In the genomic region with DNA sequence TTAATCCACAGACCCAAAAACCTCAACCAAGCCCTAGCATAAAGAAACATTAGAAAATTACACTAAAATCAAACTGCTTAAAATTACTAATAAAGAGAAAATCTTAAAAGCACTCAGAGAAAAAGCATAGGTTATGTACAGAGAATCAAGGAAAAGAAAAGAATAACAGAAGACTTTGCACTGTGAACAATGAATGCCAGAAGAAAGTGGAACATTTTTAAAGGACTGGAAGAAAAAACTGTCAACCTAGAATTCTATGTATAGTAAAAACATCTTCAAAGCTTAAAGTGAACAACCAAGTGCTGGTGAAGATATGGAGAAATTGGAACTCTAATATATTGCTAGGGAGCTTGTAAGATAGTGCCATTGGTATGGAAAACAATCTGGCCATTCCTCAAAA, we compare ENCODE assay signal across 23 cellular contexts.
A peak's percentile ranks its signal among the peaks of the same experiment; 100 is the strongest.
DNase-seq lines count a peak whose midpoint lies in the region; ATAC-seq, FAIRE-seq and TF ChIP-seq lines count a peak whose summit lies in the region.
"Had no signal": no experiment of that assay in that cellular context is flagged by ENCODE, and none has a peak within 500 bp of the region (broad histone marks: within the 10 kb centered on the region; RNA-seq: fewer than 3 reads in every experiment).

No MANE protein-coding gene starts in this region.

- peaks cover 16% of the 10 kb centered on the region for H3K36me3 Mint-ChIP-seq in WTC11
- H3K36me3 Mint-ChIP-seq: CD8-positive, alpha-beta T cell had no signal

- H3K27me3 ChIP-seq in HCT116 (ENCODE audit: insufficient read depth, low read length) = no peaks in the 10 kb centered on the region; the same call in 1 of the 2 replicates
- peaks cover 0 to 3% of the 10 kb centered on the region in 2 experiments; a peak in 1 of 5 replicates for H3K27me3 ChIP-seq in K562 (ENCODE audit: control insufficient read depth in 2 of 2, insufficient read depth in 2 of 2, low read length in 2 of 2)
- H3K27me3 ChIP-seq in GM23248 (replicated peaks; ENCODE audit: insufficient read depth) = peaks cover 12% of the 10 kb centered on the region

- peaks cover 41% of the 10 kb centered on the region for H3K9me3 Mint-ChIP-seq in WTC11

- no peaks in the 10 kb centered on the region for H3F3A ChIP-seq in GM23248 (ENCODE audit: insufficient read depth)

- H3K4me2 ChIP-seq in HCT116 (ENCODE audit: low read length) (no peak overlapping the region), K562 (ENCODE audit: insufficient read depth, low read length) (no peak overlapping the region), GM23248 (ENCODE audit: unreplicated experiment) (no peak overlapping the region)
- H3K4me2 ChIP-seq: A549; BLaER1 treated with 17β-estradiol and CSF1 and Interleukin-3, amounts not matched to agents 10 nM and 100 nM had no signal

- RAD21 ChIA-PET in HCT116 (lab: Charles Lee; ENCODE audit: low non-redundant PET in 1 of 2, low total read pairs in 2 of 2, uncharacterized antibody in 2 of 2, unreplicated experiment in 2 of 2) = no interaction called here

- H3K9ac ChIP-seq in HCT116 (ENCODE audit: low read length) (no peak overlapping the region), K562 (ENCODE audit: insufficient read depth in 1 of 2, low read depth in 2 of 2, low read length in 2 of 2) (no peak overlapping the region), GM23248 (no peak overlapping the region)
- H3K9ac ChIP-seq: BLaER1 treated with 17β-estradiol and CSF1 and Interleukin-3, amounts not matched to agents 10 nM and 100 nM had no signal

- H3K4me1 ChIP-seq in HCT116 (ENCODE audit: control insufficient read depth in 1 of 2, insufficient read depth in 2 of 2, low read length in 2 of 2) (no peaks in the 10 kb centered on the region), K562 (replicated peaks in 1 of 2; ENCODE audit: control insufficient read depth in 2 of 2, insufficient read depth in 2 of 2, low read length in 2 of 2) (no peaks in the 10 kb centered on the region), GM23248 (ENCODE audit: insufficient read depth) (no peaks in the 10 kb centered on the region)
- H3K4me1 ChIP-seq: A549, Caco-2 had no signal

- no peak overlapping the region for H3K27ac ChIP-seq in HCT116 (ENCODE audit: low read depth, low read length)
- no peak overlapping the region for H3K27ac ChIP-seq in K562 (ENCODE audit: extremely low read depth, low read depth, low read length)
- no peak overlapping the region for H3K27ac ChIP-seq in GM23248
- H3K27ac ChIP-seq: 22Rv1; A549; BLaER1 treated with 17β-estradiol and CSF1 and Interleukin-3, amounts not matched to agents 10 nM and 100 nM; C4-2B had no signal

- H3K36me3 ChIP-seq in HCT116 (ENCODE audit: control insufficient read depth in 1 of 2, insufficient read depth in 2 of 2, low read length in 2 of 2) (no peaks in the 10 kb centered on the region), K562 (ENCODE audit: control insufficient read depth, insufficient read depth, low read length) (no peaks in the 10 kb centered on the region), GM23248 (ENCODE audit: low read depth) (no peaks in the 10 kb centered on the region)
- H3K36me3 ChIP-seq: BLaER1 treated with 17β-estradiol and CSF1 and Interleukin-3, amounts not matched to agents 10 nM and 100 nM had no signal

- TF ChIP-seq RAD21 in HCT116 (IDR thresholded peaks at IDR 0.05; ENCODE audit: low read depth) = no peak
- TF ChIP-seq RAD21 in K562 (CRISPR knock-in tag; conservative IDR thresholded peaks at IDR 0.05 in 1 of 2, IDR thresholded peaks at IDR 0.05 in 1 of 2) = no peak

- CTCF ChIA-PET in HCT116 (lab: Charles Lee) (no interaction called here), WTC11 (lab: Charles Lee) (no interaction called here), K562 (lab: Yijun Ruan, JAX; ENCODE audit: low intra/inter-chr PET ratio) (interaction anchor here (0.7 kb wide), 1 partner anchor 9 kb away, joined by 3 read pairs; no protein-coding TSS in a partner anchor)

- H3K9me2 ChIP-seq in HCT116 (ENCODE audit: insufficient read depth) = no peaks in the 10 kb centered on the region
- no peaks in the 10 kb centered on the region for H3K9me2 ChIP-seq in GM23248 (ENCODE audit: insufficient read depth)

- H2AFZ ChIP-seq in HCT116 (ENCODE audit: low read depth, low read length, poor library complexity, severe bottlenecking) (no peak overlapping the region), K562 (ENCODE audit: low read depth, low read length) (no peak overlapping the region), GM23248 (no peak overlapping the region)

- H3K9me3 ChIP-seq in HCT116 (ENCODE audit: control insufficient read depth in 1 of 2, insufficient read depth in 1 of 2, low read depth in 1 of 2, low read length in 2 of 2) = peaks cover 8% of the 10 kb centered on the region in 2 experiments; a peak in 3 of 4 replicates
- no peaks in the 10 kb centered on the region for H3K9me3 ChIP-seq in K562 (replicated peaks; ENCODE audit: control insufficient read depth, insufficient read depth, low read depth, low read length)
- no peaks in the 10 kb centered on the region for H3K9me3 ChIP-seq in GM23248 (ENCODE audit: low read depth)

- H3K27ac Mint-ChIP-seq in WTC11 = no peak overlapping the region
- H3K27ac Mint-ChIP-seq: B cell; CD4-positive, alpha-beta T cell; CD8-positive, alpha-beta T cell had no signal

- POLR2A ChIA-PET in HCT116 (lab: Charles Lee) (no interaction called here), WTC11 (lab: Charles Lee) (no interaction called here), K562 (lab: Yijun Ruan, JAX) (no interaction called here)

- no peaks in the 10 kb centered on the region for H3K79me2 ChIP-seq in HCT116 (ENCODE audit: insufficient read depth, low read length)
- H3K79me2 ChIP-seq in K562 (ENCODE audit: control insufficient read depth, insufficient read depth, low read length) = no peaks in the 10 kb centered on the region
- H3K79me2 ChIP-seq in GM23248 (ENCODE audit: insufficient read depth) = no peaks in the 10 kb centered on the region

- no peak overlapping the region for H3K4me3 Mint-ChIP-seq in WTC11
- H3K4me3 Mint-ChIP-seq: B cell; CD4-positive, alpha-beta T cell; CD8-positive, alpha-beta T cell had no signal

- no peak for TF ChIP-seq EP300 in K562 (IDR thresholded peaks at IDR 0.05; ENCODE audit: low read length)

- H3K27me3 Mint-ChIP-seq in WTC11 (ENCODE audit: low read depth) = peaks cover 28% of the 10 kb centered on the region

- no peaks in the 10 kb centered on the region for H4K20me1 ChIP-seq in HCT116 (ENCODE audit: insufficient read depth)
- no peaks in the 10 kb centered on the region for H4K20me1 ChIP-seq in K562 (replicated peaks; ENCODE audit: control insufficient read depth, insufficient read depth, low read length)
- no peaks in the 10 kb centered on the region for H4K20me1 ChIP-seq in GM23248 (ENCODE audit: insufficient read depth)
- H4K20me1 ChIP-seq: BLaER1 treated with 17β-estradiol and CSF1 and Interleukin-3, amounts not matched to agents 10 nM and 100 nM had no signal

- FAIRE-seq in K562 (lab: Jason Lieb, UNC) = no peak
- FAIRE-seq: A549, D721Med, G401.6, GM12892, GM19239 had no signal

- BruUV-seq in HCT116 (replicated peaks; lab: Mats Ljungman, UMichigan) = no TSS peak
- no TSS peak for BruUV-seq in K562 (replicated peaks; lab: Mats Ljungman, UMichigan)

- TF ChIP-seq CTCF in HCT116 (IDR thresholded peaks at IDR 0.05 in 2 of 3, conservative IDR thresholded peaks at IDR 0.05 in 1 of 3; ENCODE audit: borderline replicate concordance in 1 of 3, insufficient read depth in 1 of 3, low read depth in 2 of 3, low read length in 2 of 3) = no peak
- no peak for TF ChIP-seq CTCF in WTC11 (IDR thresholded peaks at IDR 0.05)
- no peak for TF ChIP-seq CTCF in K562 (IDR thresholded peaks at IDR 0.05 in 2 of 3, conservative IDR thresholded peaks at IDR 0.05 in 1 of 3; ENCODE audit: insufficient read depth in 2 of 3, low read depth in 1 of 3, low read length in 3 of 3)

- no peaks in the 10 kb centered on the region for H3K9me1 ChIP-seq in K562 (ENCODE audit: control insufficient read depth, insufficient read depth, low read length)

- DNase-seq in NCI-H1105 treated with DMSO at 0.1 percent for 48 hours (lab: John Stamatoyannopoulos, UW) (peak; percentile 0), NCI-H1105 (lab: John Stamatoyannopoulos, UW) (no peak), HCT116 (ENCODE audit: low read depth, low spot score) (no peak), WTC11 (ENCODE audit: low spot score) (no peak), K562 (ENCODE audit: extremely low read depth in 1 of 4, low spot score in 3 of 4) (no peak), GM23248 (no peak)
- DNase-seq: AML-193; Caco-2; Calu3; CD4-positive, alpha-beta T cell; CD8-positive, alpha-beta T cell; DMS79 treated with DMSO at 0.1 percent for 48 hours; GF-D8 had no signal

- H3K4me3 ChIP-seq in HCT116 (replicated peaks in 1 of 2; ENCODE audit: low read depth in 1 of 2, low read length in 2 of 2) = no peak overlapping the region
- H3K4me3 ChIP-seq in K562 = no peak overlapping the region
- H3K4me3 ChIP-seq in GM23248 = no peak overlapping the region
- H3K4me3 ChIP-seq: A549; BLaER1 treated with 17β-estradiol and CSF1 and Interleukin-3, amounts not matched to agents 10 nM and 100 nM had no signal

- intact Hi-C loops in HCT116 (cut with micrococcal nuclease) = no loop called here
- intact Hi-C loops in K562 (cut with micrococcal nuclease) = no loop called here

- in situ Hi-C loops in K562 (cut with MboI) = loop anchor here (25.0 kb wide), 1 partner anchor 896 kb away; a partner anchor contains a TSS
- in situ Hi-C loops in GM23248 (cut with MboI) = no loop called here

- H3K4me1 Mint-ChIP-seq in WTC11 = peaks cover 6% of the 10 kb centered on the region

- TF ChIP-seq POLR2A in HCT116 (IDR thresholded peaks at IDR 0.05; ENCODE audit: borderline replicate concordance, extremely low read depth, insufficient read depth, insufficient read length) (no peak), K562 (conservative IDR thresholded peaks at IDR 0.05) (no peak)

- ATAC-seq in HCT116 (no peak), WTC11 (no peak), K562 (no peak), GM19455 (IDR thresholded peaks at IDR 0.05; ENCODE audit: unreplicated experiment) (no peak)
- ATAC-seq: A549; CD8-positive, alpha-beta T cell had no signal

TF ChIP-seq in HCT116, 20 proteins besides CTCF, POLR2A, EP300 and RAD21 (continues in another document):
- peak; percentile 67; the same call in 1 of the 2 replicates for TF ChIP-seq CBX3 (IDR thresholded peaks at IDR 0.05; ENCODE audit: low read depth)

TF ChIP-seq in WTC11, 78 proteins besides CTCF, POLR2A, EP300 and RAD21:
- TF ChIP-seq ZNF317 (CRISPR knock-in tag; IDR thresholded peaks at IDR 0.05; ENCODE audit: borderline replicate concordance, low read depth) (peak; percentile 92), GRHL2 (CRISPR knock-in tag; IDR thresholded peaks at IDR 0.05; ENCODE audit: insufficient replicate concordance, severe bottlenecking) (no peak)

TF ChIP-seq in K562, 482 proteins besides CTCF, POLR2A, EP300 and RAD21 (continues in another document):
- TF ChIP-seq ESRRA (IDR thresholded peaks at IDR 0.05; ENCODE audit: borderline replicate concordance, low read depth) = no peak
